9 cellular contexts compared by ENCODE assay signal in the genomic region with DNA sequence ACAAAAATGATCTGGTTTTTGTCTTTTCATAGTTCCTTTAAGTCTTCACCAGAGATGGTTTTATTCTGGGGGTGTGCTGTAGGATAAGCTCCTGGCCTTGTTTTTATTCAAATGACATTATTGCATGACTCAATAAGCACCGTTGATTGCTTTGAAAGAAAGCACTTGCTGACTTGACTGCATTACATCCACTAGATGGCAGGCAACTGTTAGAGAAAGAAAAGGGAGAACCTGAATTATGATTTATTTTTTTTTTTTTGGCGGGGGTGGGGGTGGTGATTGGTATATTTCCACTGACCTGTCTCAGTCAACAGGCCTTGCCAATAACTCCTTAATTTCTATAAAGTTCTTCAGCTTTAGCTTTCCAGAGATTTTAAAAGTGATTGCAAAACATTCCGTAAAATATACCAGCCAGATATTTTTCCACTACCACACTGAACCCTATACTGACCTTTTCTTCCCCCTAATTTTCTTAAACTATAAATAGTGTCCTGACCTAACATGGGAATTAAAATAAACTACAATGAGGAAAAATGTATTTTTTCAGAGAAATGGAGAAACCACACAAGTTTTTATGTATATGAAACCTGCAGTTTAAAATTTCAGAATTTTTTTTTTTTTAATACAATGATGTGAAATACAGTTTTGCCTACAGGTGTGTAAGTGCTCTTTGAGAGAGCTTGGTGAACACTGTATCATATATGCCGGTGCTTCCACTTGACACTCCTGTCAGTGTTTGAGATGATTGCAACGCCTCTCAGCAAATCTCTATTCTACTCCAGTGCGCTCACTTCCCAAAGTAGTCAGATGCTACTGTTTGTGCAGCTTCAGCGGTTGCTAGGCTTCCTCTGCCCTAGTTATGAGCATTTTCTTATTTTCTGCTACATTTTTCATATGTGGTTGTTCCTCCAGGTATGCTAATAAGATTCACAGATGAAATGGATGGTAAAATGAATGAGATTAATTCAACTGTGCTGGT.
DNase-seq lines count a peak whose midpoint lies in the region; ATAC-seq and TF ChIP-seq lines count a peak whose summit lies in the region.
"Had no signal": no experiment of that assay in that cellular context is flagged by ENCODE, and none has a peak within 500 bp of the region (broad histone marks: within the 10 kb centered on the region; RNA-seq: fewer than 3 reads in every experiment).

No MANE protein-coding gene starts in this region.

- no peak overlapping the region for H2BK5ac ChIP-seq in IMR-90 (ENCODE audit: low read depth, low read length, poor library complexity, severe bottlenecking)

- H3K27ac ChIP-seq in IMR-90 (ENCODE audit: insufficient read depth, low read length) (no peak overlapping the region), sigmoid colon (no peak overlapping the region)
- H3K27ac ChIP-seq: skin epidermis had no signal

- no peak overlapping the region for H3K56ac ChIP-seq in IMR-90 (ENCODE audit: extremely low read depth, insufficient read depth, low read length)

- dilution Hi-C loops in IMR-90 (cut with HindIII; ENCODE audit: low sequenced_read_pairs, unreplicated experiment), result no loop called here

- no CpG with 5 or more reads among the region's 7 CpGs for WGBS in IMR-90 (ENCODE audit: extremely low coverage in 2 of 2, insufficient read length in 1 of 2), 2 experiments
- WGBS in sigmoid colon, 2 donors, result 56 to 59% methylated on average over 7 of the region's 7 CpGs

- no peak overlapping the region for H2AK9ac ChIP-seq in IMR-90 (replicated peaks; ENCODE audit: low read depth, low read length, poor library complexity)

- H2BK15ac ChIP-seq in IMR-90 (ENCODE audit: low read depth, low read length), result peak overlapping the region; percentile 77; the same call in 1 of the 3 replicates

- H2AK5ac ChIP-seq in IMR-90 (ENCODE audit: low read depth, low read length), result peak overlapping the region; percentile 13; the same call in 1 of the 2 replicates

- TF ChIP-seq RAD21 in IMR-90 (IDR thresholded peaks at IDR 0.05; ENCODE audit: low read length), result peak; percentile 68

- H3K4ac ChIP-seq in IMR-90 (ENCODE audit: low read depth, low read length), result peak overlapping the region; percentile 81; the same call in 1 of the 2 replicates

- H2BK20ac ChIP-seq in IMR-90 (ENCODE audit: low read depth, low read length), result peak overlapping the region; percentile 89

- H3K36me3 ChIP-seq in IMR-90 (ENCODE audit: control insufficient read depth, insufficient read depth, low read length) (no peaks in the 10 kb centered on the region), sigmoid colon (no peaks in the 10 kb centered on the region)

- no peak overlapping the region for H2AFZ ChIP-seq in IMR-90 (replicated peaks; ENCODE audit: low read length, poor library complexity)

- peak; percentile 13 for DNase-seq in GF-D8 (lab: John Stamatoyannopoulos, UW)
- DNase-seq in IMR-90, result peak; percentile 67
- peak; percentile 3 for DNase-seq in SKM-1 (lab: John Stamatoyannopoulos, UW; ENCODE audit: unreplicated experiment)
- DNase-seq in glomerular visceral epithelial cell (ENCODE audit: extremely low spot score), result peak; percentile 43
- no peak for DNase-seq in sigmoid colon
- DNase-seq in occipital lobe (lab: John Stamatoyannopoulos, UW), result no peak
- DNase-seq in activated T-cell treated with anti-CD3 and anti-CD28 coated beads, Interleukin-2, amount 50 U/mL, for 48 hours, result no peak

- peak overlapping the region in 1 of 2 experiments; percentile 52; a peak in 1 of 4 replicates for H4K8ac ChIP-seq in IMR-90 (ENCODE audit: low read depth in 2 of 2, low read length in 2 of 2)

- H3K9ac ChIP-seq in IMR-90 (ENCODE audit: low read depth, low read length), result no peak overlapping the region

- H4K5ac ChIP-seq in IMR-90 (ENCODE audit: low read depth, low read length), result no peak overlapping the region

- H3K18ac ChIP-seq in IMR-90 (ENCODE audit: low read depth, low read length), result no peak overlapping the region

- BruUV-seq in IMR-90 (replicated peaks; lab: Mats Ljungman, UMichigan), result no TSS peak

- ATAC-seq in IMR-90 (ENCODE audit: low read depth) (peak; percentile 66), HG03175 (IDR thresholded peaks at IDR 0.05; ENCODE audit: unreplicated experiment) (no peak)

- TF ChIP-seq POLR2A in IMR-90 (IDR thresholded peaks at IDR 0.05; ENCODE audit: low read depth, low read length) (no peak), sigmoid colon (IDR thresholded peaks at IDR 0.05) (no peak)

- peak overlapping the region; percentile 87; the same call in 1 of the 2 replicates for H3K14ac ChIP-seq in IMR-90 (replicated peaks; ENCODE audit: low read depth, low read length)

- H4K91ac ChIP-seq in IMR-90 (ENCODE audit: insufficient read depth, low read depth, low read length), result peak overlapping the region; percentile 40; the same call in 1 of the 2 replicates

- H3K4me1 ChIP-seq in IMR-90 (ENCODE audit: control insufficient read depth, insufficient read depth, low read length) (peaks cover 2% of the 10 kb centered on the region; the same call in 1 of the 2 replicates), sigmoid colon (peaks cover 0 to 31% (median 16%) of the 10 kb centered on the region in 4 donors)

- intact Hi-C loops in IMR-90 (cut with micrococcal nuclease), result loop anchor here (1.0 to 5.0 kb wide), 5 partner anchors 113 to 1234 kb away; no protein-coding TSS in a partner anchor
- intact Hi-C loops in sigmoid colon (cut with DNase I), result loop anchor here (2.0 to 10.0 kb wide), 3 partner anchors 115 to 1235 kb away; no protein-coding TSS in a partner anchor

- TF ChIP-seq CTCF in IMR-90 (conservative IDR thresholded peaks at IDR 0.05; ENCODE audit: low read depth, low read length) (peak; percentile 75), sigmoid colon (IDR thresholded peaks at IDR 0.05) (peak; percentile 30 to 61 (median 46))

- in situ Hi-C loops in IMR-90 (cut with MboI; ENCODE audit: low sequenced_read_pairs), result no loop called here

- POLR2A ChIA-PET in IMR-90 (lab: Charles Lee; ENCODE audit: unreplicated experiment), result interaction anchor here (0.6 kb wide), 1 partner anchor 93 kb away, joined by 3 read pairs; no protein-coding TSS in a partner anchor

- no peak for TF ChIP-seq EP300 in sigmoid colon (IDR thresholded peaks at IDR 0.05)

- no peaks in the 10 kb centered on the region for H3K9me1 ChIP-seq in IMR-90 (ENCODE audit: insufficient read depth, low read length)

- H3K9me3 ChIP-seq in IMR-90 (ENCODE audit: control insufficient read depth, insufficient read depth, low read length) (no peaks in the 10 kb centered on the region), sigmoid colon (no peaks in the 10 kb centered on the region)

- CTCF ChIA-PET in IMR-90 (lab: Yijun Ruan, JAX), result interaction anchor here (0.6 to 2.7 kb wide), 15 partner anchors 10 to 1238 kb away, joined by 3 to 10 read pairs (median 3); no protein-coding TSS in a partner anchor

- peak overlapping the region; percentile 57; the same call in 1 of the 2 replicates for H3K23ac ChIP-seq in IMR-90 (ENCODE audit: low read depth, low read length)

- peak overlapping the region; percentile 91 for H2BK120ac ChIP-seq in IMR-90 (ENCODE audit: low read depth, low read length)

- H3K4me3 ChIP-seq in IMR-90 (ENCODE audit: insufficient read depth, low read depth, low read length) (no peak overlapping the region), sigmoid colon (no peak overlapping the region)
- H3K4me3 ChIP-seq: skin epidermis had no signal

- H3K27me3 ChIP-seq in IMR-90 (ENCODE audit: control insufficient read depth, insufficient read depth, low read length), result no peaks in the 10 kb centered on the region
- no peaks in the 10 kb centered on the region for H3K27me3 ChIP-seq in sigmoid colon

- H3K4me2 ChIP-seq in IMR-90 (ENCODE audit: low read depth, low read length), result peak overlapping the region; percentile 38; the same call in 1 of the 2 replicates

- no peaks in the 10 kb centered on the region for H4K20me1 ChIP-seq in IMR-90 (ENCODE audit: insufficient read depth, low read length)

- no peaks in the 10 kb centered on the region for H3K79me1 ChIP-seq in IMR-90 (ENCODE audit: low read depth in 1 of 2, low read length in 2 of 2)

TF ChIP-seq in IMR-90, 13 proteins besides CTCF, POLR2A, EP300 and RAD21:
- no peak for TF ChIP-seq MXI1 (IDR thresholded peaks at IDR 0.05; ENCODE audit: borderline replicate concordance, low read depth, low read length)
- peak; percentile 55 for TF ChIP-seq SMC3 (IDR thresholded peaks at IDR 0.05; ENCODE audit: low read depth, low read length)

Comparison
In these comparisons a context has a peak if more than half of its experiments do, and no peak if none do; other contexts are left out.
1. DNase-seq: peak in GF-D8 (single experiment), IMR-90 (single experiment), SKM-1 (single experiment) and glomerular visceral epithelial cell (single experiment); none in sigmoid colon (single experiment), occipital lobe (single experiment) and activated T-cell treated with anti-CD3 and anti-CD28 coated beads, Interleukin-2, amount 50 U/mL, for 48 hours (0 of 2).